ENCODE assay signal across 1 cellular context in the genomic region with DNA sequence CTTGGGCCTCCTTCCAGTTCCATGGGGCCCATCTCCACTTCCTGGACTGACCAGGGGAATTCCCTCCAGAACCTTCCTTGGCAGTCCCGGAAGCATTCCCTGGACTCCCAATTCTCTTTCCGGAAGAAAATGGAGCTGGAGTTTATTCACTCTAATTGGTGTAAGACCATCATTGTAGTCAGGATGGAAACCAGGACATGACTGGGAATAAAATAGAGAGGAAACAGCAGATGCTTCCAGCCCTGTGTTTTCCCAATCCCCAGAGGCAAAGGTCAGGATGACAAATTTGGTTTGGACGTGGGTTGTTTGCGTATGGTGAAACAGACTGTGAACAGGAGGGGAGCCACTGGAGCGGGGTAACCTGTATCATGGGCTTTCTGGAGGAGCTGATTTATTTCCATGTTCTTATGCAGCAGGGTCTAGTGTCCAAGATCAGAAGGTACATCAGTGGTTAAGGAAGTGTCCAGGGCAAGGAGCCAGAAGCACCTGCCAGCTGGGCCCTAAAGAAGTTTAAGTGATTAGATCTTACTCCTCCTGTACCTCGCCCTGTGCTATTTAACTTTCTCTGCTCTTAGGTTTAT.
TF ChIP-seq lines count a peak whose summit lies in the region.

No MANE protein-coding gene starts in this region.

TF ChIP-seq in HepG2, 621 proteins besides CTCF, POLR2A, EP300 and RAD21 (continued from another document and continues in another):
- TF ChIP-seq MIXL1 (CRISPR knock-in tag; IDR thresholded peaks at IDR 0.05) (peak; percentile 40; the same call in 1 of the 2 replicates), AKAP8 (CRISPR knock-in tag; IDR thresholded peaks at IDR 0.05) (no peak), ZFP36L1 (CRISPR knock-in tag; IDR thresholded peaks at IDR 0.05) (no peak), MED8 (CRISPR knock-in tag; IDR thresholded peaks at IDR 0.05; ENCODE audit: insufficient replicate concordance) (no peak), KDM3A (CRISPR knock-in tag; IDR thresholded peaks at IDR 0.05; ENCODE audit: low read depth) (no peak), GTF3A (CRISPR knock-in tag; conservative IDR thresholded peaks at IDR 0.05) (no peak), ATF7 (IDR thresholded peaks at IDR 0.05) (no peak), ATF7 (CRISPR knock-in tag; IDR thresholded peaks at IDR 0.05) (no peak), KLF6 (CRISPR knock-in tag; IDR thresholded peaks at IDR 0.05) (no peak), TCF12 (IDR thresholded peaks at IDR 0.05) (no peak), TCF12 (CRISPR knock-in tag; IDR thresholded peaks at IDR 0.05) (no peak), THAP11 (CRISPR knock-in tag; IDR thresholded peaks at IDR 0.05) (peak; percentile 81), ZFP36 (IDR thresholded peaks at IDR 0.05; ENCODE audit: borderline replicate concordance, low read depth, low read length, partially characterized antibody) (no peak), ZZZ3 (CRISPR knock-in tag; IDR thresholded peaks at IDR 0.05; ENCODE audit: borderline replicate concordance) (peak; percentile 9; the same call in 1 of the 2 replicates), CBFB (CRISPR knock-in tag; IDR thresholded peaks at IDR 0.05) (no peak), TMF1 (CRISPR knock-in tag; IDR thresholded peaks at IDR 0.05; ENCODE audit: low read depth) (no peak), MIER2 (CRISPR knock-in tag; IDR thresholded peaks at IDR 0.05) (peak; percentile 52; the same call in 1 of the 2 replicates), DR1 (CRISPR knock-in tag; IDR thresholded peaks at IDR 0.05) (no peak), ZNF616 (CRISPR knock-in tag; IDR thresholded peaks at IDR 0.05; ENCODE audit: low read depth) (no peak), ZNF382 (CRISPR knock-in tag; IDR thresholded peaks at IDR 0.05; ENCODE audit: borderline replicate concordance) (no peak), AGO1 (IDR thresholded peaks at IDR 0.05; ENCODE audit: low read depth, low read length, poor library complexity, severe bottlenecking) (no peak), ZNF329 (CRISPR knock-in tag; IDR thresholded peaks at IDR 0.05; ENCODE audit: low read depth) (no peak), HDAC6 (IDR thresholded peaks at IDR 0.05; ENCODE audit: low read depth, low read length) (no peak), ZSCAN31 (CRISPR knock-in tag; IDR thresholded peaks at IDR 0.05; ENCODE audit: low read depth) (no peak), RXRA (CRISPR knock-in tag; IDR thresholded peaks at IDR 0.05) (no peak; the same call in 1 of the 2 replicates), NR2F2 (IDR thresholded peaks at IDR 0.05; ENCODE audit: borderline replicate concordance, low read depth) (no peak; the same call in 1 of the 2 replicates), ERF (CRISPR knock-in tag; IDR thresholded peaks at IDR 0.05) (peak; percentile 22; the same call in 1 of the 2 replicates), PRMT3 (CRISPR knock-in tag; IDR thresholded peaks at IDR 0.05; ENCODE audit: borderline replicate concordance, low read depth) (no peak), ZNF615 (CRISPR knock-in tag; IDR thresholded peaks at IDR 0.05; ENCODE audit: borderline replicate concordance) (no peak), ZNF598 (CRISPR knock-in tag; IDR thresholded peaks at IDR 0.05; ENCODE audit: borderline replicate concordance) (0 out of 2 replicates have a peak, but pooled peaks have one; percentile 26), FOSL2 (CRISPR knock-in tag; IDR thresholded peaks at IDR 0.05) (peak; percentile 82)
- TF ChIP-seq, protein P1, sequence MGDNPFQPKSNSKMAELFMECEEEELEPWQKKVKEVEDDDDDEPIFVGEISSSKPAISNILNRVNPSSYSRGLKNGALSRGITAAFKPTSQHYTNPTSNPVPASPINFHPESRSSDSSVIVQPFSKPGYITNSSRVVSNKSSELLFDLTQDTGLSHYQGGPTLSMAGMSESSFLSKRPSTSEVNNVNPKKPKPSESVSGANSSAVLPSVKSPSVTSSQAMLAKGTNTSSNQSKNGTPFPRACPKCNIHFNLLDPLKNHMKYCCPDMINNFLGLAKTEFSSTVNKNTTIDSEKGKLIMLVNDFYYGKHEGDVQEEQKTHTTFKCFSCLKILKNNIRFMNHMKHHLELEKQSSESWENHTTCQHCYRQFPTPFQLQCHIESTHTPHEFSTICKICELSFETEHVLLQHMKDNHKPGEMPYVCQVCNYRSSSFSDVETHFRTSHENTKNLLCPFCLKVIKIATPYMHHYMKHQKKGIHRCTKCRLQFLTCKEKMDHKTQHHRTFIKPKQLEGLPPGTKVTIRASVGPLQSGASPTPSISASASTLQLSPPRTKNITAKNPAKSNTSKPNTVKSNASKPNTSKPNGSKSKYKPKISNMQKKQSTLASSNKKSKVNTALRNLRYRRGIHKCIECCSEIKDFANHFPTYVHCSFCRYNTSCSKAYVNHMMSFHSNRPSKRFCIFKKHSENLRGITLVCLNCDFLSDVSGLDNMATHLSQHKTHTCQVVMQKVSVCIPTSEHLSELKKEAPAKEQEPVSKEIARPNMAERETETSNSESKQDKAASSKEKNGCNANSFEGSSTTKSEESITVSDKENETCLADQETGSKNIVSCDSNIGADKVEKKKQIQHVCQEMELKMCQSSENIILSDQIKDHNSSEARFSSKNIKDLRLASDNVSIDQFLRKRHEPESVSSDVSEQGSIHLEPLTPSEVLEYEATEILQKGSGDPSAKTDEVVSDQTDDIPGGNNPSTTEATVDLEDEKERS (CRISPR knock-in tag; IDR thresholded peaks at IDR 0.05), result peak; percentile 91
- TF ChIP-seq, protein P2, sequence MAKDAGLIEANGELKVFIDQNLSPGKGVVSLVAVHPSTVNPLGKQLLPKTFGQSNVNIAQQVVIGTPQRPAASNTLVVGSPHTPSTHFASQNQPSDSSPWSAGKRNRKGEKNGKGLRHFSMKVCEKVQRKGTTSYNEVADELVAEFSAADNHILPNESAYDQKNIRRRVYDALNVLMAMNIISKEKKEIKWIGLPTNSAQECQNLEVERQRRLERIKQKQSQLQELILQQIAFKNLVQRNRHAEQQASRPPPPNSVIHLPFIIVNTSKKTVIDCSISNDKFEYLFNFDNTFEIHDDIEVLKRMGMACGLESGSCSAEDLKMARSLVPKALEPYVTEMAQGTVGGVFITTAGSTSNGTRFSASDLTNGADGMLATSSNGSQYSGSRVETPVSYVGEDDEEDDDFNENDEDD (CRISPR knock-in tag; IDR thresholded peaks at IDR 0.05; ENCODE audit: borderline replicate concordance), result peak; percentile 64; the same call in 1 of the 2 replicates
- TF ChIP-seq, protein P3, sequence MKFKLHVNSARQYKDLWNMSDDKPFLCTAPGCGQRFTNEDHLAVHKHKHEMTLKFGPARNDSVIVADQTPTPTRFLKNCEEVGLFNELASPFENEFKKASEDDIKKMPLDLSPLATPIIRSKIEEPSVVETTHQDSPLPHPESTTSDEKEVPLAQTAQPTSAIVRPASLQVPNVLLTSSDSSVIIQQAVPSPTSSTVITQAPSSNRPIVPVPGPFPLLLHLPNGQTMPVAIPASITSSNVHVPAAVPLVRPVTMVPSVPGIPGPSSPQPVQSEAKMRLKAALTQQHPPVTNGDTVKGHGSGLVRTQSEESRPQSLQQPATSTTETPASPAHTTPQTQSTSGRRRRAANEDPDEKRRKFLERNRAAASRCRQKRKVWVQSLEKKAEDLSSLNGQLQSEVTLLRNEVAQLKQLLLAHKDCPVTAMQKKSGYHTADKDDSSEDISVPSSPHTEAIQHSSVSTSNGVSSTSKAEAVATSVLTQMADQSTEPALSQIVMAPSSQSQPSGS (CRISPR knock-in tag; IDR thresholded peaks at IDR 0.05), result peak; percentile 43
- TF ChIP-seq, protein P4, sequence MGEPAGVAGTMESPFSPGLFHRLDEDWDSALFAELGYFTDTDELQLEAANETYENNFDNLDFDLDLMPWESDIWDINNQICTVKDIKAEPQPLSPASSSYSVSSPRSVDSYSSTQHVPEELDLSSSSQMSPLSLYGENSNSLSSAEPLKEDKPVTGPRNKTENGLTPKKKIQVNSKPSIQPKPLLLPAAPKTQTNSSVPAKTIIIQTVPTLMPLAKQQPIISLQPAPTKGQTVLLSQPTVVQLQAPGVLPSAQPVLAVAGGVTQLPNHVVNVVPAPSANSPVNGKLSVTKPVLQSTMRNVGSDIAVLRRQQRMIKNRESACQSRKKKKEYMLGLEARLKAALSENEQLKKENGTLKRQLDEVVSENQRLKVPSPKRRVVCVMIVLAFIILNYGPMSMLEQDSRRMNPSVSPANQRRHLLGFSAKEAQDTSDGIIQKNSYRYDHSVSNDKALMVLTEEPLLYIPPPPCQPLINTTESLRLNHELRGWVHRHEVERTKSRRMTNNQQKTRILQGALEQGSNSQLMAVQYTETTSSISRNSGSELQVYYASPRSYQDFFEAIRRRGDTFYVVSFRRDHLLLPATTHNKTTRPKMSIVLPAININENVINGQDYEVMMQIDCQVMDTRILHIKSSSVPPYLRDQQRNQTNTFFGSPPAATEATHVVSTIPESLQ (CRISPR knock-in tag; conservative IDR thresholded peaks at IDR 0.05), result no peak
- TF ChIP-seq, protein P5, sequence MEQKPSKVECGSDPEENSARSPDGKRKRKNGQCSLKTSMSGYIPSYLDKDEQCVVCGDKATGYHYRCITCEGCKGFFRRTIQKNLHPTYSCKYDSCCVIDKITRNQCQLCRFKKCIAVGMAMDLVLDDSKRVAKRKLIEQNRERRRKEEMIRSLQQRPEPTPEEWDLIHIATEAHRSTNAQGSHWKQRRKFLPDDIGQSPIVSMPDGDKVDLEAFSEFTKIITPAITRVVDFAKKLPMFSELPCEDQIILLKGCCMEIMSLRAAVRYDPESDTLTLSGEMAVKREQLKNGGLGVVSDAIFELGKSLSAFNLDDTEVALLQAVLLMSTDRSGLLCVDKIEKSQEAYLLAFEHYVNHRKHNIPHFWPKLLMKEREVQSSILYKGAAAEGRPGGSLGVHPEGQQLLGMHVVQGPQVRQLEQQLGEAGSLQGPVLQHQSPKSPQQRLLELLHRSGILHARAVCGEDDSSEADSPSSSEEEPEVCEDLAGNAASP (CRISPR knock-in tag; IDR thresholded peaks at IDR 0.05; ENCODE audit: borderline replicate concordance), result no peak
- TF ChIP-seq, protein P6, sequence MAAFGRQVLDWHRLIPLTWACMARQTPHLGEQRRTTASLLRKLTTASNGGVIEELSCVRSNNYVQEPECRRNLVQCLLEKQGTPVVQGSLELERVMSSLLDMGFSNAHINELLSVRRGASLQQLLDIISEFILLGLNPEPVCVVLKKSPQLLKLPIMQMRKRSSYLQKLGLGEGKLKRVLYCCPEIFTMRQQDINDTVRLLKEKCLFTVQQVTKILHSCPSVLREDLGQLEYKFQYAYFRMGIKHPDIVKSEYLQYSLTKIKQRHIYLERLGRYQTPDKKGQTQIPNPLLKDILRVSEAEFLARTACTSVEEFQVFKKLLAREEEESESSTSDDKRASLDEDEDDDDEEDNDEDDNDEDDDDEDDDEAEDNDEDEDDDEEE (CRISPR knock-in tag; IDR thresholded peaks at IDR 0.05), result no peak
- TF ChIP-seq, protein P7, sequence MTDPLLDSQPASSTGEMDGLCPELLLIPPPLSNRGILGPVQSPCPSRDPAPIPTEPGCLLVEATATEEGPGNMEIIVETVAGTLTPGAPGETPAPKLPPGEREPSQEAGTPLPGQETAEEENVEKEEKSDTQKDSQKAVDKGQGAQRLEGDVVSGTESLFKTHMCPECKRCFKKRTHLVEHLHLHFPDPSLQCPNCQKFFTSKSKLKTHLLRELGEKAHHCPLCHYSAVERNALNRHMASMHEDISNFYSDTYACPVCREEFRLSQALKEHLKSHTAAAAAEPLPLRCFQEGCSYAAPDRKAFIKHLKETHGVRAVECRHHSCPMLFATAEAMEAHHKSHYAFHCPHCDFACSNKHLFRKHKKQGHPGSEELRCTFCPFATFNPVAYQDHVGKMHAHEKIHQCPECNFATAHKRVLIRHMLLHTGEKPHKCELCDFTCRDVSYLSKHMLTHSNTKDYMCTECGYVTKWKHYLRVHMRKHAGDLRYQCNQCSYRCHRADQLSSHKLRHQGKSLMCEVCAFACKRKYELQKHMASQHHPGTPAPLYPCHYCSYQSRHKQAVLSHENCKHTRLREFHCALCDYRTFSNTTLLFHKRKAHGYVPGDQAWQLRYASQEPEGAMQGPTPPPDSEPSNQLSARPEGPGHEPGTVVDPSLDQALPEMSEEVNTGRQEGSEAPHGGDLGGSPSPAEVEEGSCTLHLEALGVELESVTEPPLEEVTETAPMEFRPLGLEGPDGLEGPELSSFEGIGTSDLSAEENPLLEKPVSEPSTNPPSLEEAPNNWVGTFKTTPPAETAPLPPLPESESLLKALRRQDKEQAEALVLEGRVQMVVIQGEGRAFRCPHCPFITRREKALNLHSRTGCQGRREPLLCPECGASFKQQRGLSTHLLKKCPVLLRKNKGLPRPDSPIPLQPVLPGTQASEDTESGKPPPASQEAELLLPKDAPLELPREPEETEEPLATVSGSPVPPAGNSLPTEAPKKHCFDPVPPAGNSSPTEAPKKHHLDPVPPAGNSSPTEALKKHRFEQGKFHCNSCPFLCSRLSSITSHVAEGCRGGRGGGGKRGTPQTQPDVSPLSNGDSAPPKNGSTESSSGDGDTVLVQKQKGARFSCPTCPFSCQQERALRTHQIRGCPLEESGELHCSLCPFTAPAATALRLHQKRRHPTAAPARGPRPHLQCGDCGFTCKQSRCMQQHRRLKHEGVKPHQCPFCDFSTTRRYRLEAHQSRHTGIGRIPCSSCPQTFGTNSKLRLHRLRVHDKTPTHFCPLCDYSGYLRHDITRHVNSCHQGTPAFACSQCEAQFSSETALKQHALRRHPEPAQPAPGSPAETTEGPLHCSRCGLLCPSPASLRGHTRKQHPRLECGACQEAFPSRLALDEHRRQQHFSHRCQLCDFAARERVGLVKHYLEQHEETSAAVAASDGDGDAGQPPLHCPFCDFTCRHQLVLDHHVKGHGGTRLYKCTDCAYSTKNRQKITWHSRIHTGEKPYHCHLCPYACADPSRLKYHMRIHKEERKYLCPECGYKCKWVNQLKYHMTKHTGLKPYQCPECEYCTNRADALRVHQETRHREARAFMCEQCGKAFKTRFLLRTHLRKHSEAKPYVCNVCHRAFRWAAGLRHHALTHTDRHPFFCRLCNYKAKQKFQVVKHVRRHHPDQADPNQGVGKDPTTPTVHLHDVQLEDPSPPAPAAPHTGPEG (CRISPR knock-in tag; IDR thresholded peaks at IDR 0.05), result no peak
- TF ChIP-seq, protein P8, sequence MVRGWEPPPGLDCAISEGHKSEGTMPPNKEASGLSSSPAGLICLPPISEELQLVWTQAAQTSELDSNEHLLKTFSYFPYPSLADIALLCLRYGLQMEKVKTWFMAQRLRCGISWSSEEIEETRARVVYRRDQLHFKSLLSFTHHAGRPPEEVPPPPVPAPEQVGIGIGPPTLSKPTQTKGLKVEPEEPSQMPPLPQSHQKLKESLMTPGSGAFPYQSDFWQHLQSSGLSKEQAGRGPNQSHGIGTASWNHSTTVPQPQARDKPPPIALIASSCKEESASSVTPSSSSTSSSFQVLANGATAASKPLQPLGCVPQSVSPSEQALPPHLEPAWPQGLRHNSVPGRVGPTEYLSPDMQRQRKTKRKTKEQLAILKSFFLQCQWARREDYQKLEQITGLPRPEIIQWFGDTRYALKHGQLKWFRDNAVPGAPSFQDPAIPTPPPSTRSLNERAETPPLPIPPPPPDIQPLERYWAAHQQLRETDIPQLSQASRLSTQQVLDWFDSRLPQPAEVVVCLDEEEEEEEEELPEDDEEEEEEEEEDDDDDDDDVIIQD (CRISPR knock-in tag; IDR thresholded peaks at IDR 0.05; ENCODE audit: low read depth), result no peak; the same call in 1 of the 2 replicates
- TF ChIP-seq, protein P9, sequence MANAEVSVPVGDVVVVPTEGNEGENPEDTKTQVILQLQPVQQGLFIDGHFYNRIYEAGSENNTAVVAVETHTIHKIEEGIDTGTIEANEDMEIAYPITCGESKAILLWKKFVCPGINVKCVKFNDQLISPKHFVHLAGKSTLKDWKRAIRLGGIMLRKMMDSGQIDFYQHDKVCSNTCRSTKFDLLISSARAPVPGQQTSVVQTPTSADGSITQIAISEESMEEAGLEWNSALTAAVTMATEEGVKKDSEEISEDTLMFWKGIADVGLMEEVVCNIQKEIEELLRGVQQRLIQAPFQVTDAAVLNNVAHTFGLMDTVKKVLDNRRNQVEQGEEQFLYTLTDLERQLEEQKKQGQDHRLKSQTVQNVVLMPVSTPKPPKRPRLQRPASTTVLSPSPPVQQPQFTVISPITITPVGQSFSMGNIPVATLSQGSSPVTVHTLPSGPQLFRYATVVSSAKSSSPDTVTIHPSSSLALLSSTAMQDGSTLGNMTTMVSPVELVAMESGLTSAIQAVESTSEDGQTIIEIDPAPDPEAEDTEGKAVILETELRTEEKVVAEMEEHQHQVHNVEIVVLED (CRISPR knock-in tag; IDR thresholded peaks at IDR 0.05; ENCODE audit: borderline replicate concordance), result peak; percentile 61; the same call in 1 of the 2 replicates
